16 cellular contexts compared by ENCODE assay signal in the genomic region with DNA sequence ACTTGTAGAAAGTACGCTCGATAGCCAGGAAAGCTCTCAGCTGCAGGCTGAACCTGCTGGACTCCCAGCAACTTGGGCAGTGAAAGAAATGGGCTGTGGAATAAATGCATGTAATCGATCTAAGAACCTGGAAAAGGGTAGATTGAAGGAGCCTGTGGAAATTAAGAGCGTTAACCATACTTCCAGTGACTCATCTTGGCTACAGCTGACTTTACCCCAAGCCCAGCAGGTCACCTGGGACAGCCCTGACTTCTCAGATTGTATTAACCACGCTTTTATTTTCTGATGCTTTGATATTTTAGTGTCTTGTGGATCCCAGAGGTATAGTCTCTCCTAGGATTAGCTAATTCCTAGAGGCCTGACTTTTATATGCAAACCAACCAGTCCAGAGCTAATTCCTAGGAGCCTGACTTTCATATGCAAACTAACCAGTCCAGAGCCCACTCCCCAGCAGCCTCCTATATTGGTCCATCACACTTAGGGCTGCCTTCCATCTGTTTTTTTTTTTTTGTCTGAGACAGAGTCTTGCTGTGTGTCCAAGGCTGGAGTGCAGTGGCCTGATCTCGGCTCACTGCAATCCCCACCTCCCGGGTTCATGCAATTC.
DNase-seq lines count a peak whose midpoint lies in the region; ATAC-seq, FAIRE-seq and TF ChIP-seq lines count a peak whose summit lies in the region.
"Had no signal": no experiment of that assay in that cellular context is flagged by ENCODE, and none has a peak within 500 bp of the region (broad histone marks: within the 10 kb centered on the region; RNA-seq: fewer than 3 reads in every experiment).

No MANE protein-coding gene starts in this region.

- no peak for TF ChIP-seq EP300 in K562 (IDR thresholded peaks at IDR 0.05; ENCODE audit: low read length)

- H2AFZ ChIP-seq in H9 (ENCODE audit: low read length) (no peak overlapping the region), K562 (ENCODE audit: low read depth, low read length) (peak overlapping the region; percentile 10)
- H2AFZ ChIP-seq: neural progenitor cell had no signal

- H3K4me1 ChIP-seq in H9 (ENCODE audit: insufficient read depth, low read length), result peaks cover 2% of the 10 kb centered on the region; the same call in 1 of the 2 replicates
- peaks cover 28 to 35% of the 10 kb centered on the region in 2 experiments for H3K4me1 ChIP-seq in K562 (replicated peaks in 1 of 2; ENCODE audit: control insufficient read depth in 2 of 2, insufficient read depth in 2 of 2, low read length in 2 of 2)
- H3K4me1 ChIP-seq in A673 (ENCODE audit: insufficient read depth, low read length, poor library complexity, severe bottlenecking), result peaks cover 33% of the 10 kb centered on the region

- H3K4me3 ChIP-seq in K562 (no peak overlapping the region), A673 (ENCODE audit: low read depth, low read length, poor library complexity, severe bottlenecking) (no peak overlapping the region)
- H3K4me3 ChIP-seq: heart right ventricle, neural progenitor cell, SJCRH30, skin epidermis had no signal

- H3T11ph ChIP-seq in H9 (ENCODE audit: low read length), result no peak overlapping the region

- no peak overlapping the region for H2BK5ac ChIP-seq in H9 (ENCODE audit: insufficient read length, low read length)

- H3K23me2 ChIP-seq in H9 (ENCODE audit: insufficient read length, low read depth, low read length, poor library complexity, severe bottlenecking), result no peaks in the 10 kb centered on the region

- no peak for TF ChIP-seq RAD21 in K562 (CRISPR knock-in tag; conservative IDR thresholded peaks at IDR 0.05 in 1 of 2, IDR thresholded peaks at IDR 0.05 in 1 of 2)

- no peak overlapping the region for H2AK5ac ChIP-seq in H9 (ENCODE audit: insufficient read length, low read length)

- no peak overlapping the region for H3K56ac ChIP-seq in H9 (ENCODE audit: insufficient read length, low read depth, low read length)

- H2BK120ac ChIP-seq in H9 (ENCODE audit: low read depth, low read length, poor library complexity, severe bottlenecking), result no peak overlapping the region

- BruUV-seq in K562 (replicated peaks; lab: Mats Ljungman, UMichigan), result no TSS peak
- no TSS peak for BruUV-seq in A673 (replicated peaks; lab: Mats Ljungman, UMichigan)

- H3K79me2 ChIP-seq in H9 (ENCODE audit: insufficient read depth, low read length) (no peaks in the 10 kb centered on the region), K562 (ENCODE audit: control insufficient read depth, insufficient read depth, low read length) (no peaks in the 10 kb centered on the region)

- no peaks in the 10 kb centered on the region for H3K9me1 ChIP-seq in K562 (ENCODE audit: control insufficient read depth, insufficient read depth, low read length)

- POLR2A ChIA-PET in K562 (lab: Yijun Ruan, JAX), result interaction anchor here (0.6 to 1.1 kb wide), 3 partner anchors 12 to 113 kb away, joined by 3 read pairs; no protein-coding TSS in a partner anchor
- POLR2A ChIA-PET in A673 (lab: Charles Lee; ENCODE audit: low non-redundant PET), result no interaction called here

- H3K18ac ChIP-seq in H9 (ENCODE audit: insufficient read length, low read depth, low read length), result no peak overlapping the region

- H3K4me2 ChIP-seq in H9 (ENCODE audit: insufficient read depth, insufficient read length, low read length) (no peak overlapping the region), K562 (ENCODE audit: insufficient read depth, low read length) (no peak overlapping the region)
- H3K4me2 ChIP-seq: neural progenitor cell had no signal

- no peak for TF ChIP-seq POLR2A in K562 (conservative IDR thresholded peaks at IDR 0.05)

- DNase-seq in H9 (no peak), NCI-H526 treated with DMSO at 0.1 percent for 48 hours (lab: John Stamatoyannopoulos, UW) (peak; percentile 10), K562 (ENCODE audit: extremely low read depth in 1 of 4, low spot score in 3 of 4) (no peak), putamen (ENCODE audit: low spot score) (no peak), A673 (ENCODE audit: low spot score) (no peak)
- no peak for DNase-seq in natural killer cell treated with Interleukin-12 subunit alpha and Interleukin-12 subunit beta and Interleukin-15 and Interleukin-18, amount 100 ng/mL, for 72 hours (ENCODE audit: low spot score)
- DNase-seq: heart right ventricle, WERI-Rb-1 had no signal

- H2BK12ac ChIP-seq in H9 (ENCODE audit: insufficient read length, low read depth, low read length), result no peak overlapping the region

- H2BK15ac ChIP-seq in H9 (ENCODE audit: low read depth, low read length), result no peak overlapping the region

- H3K36me3 Mint-ChIP-seq in H9 (ENCODE audit: insufficient read depth in 1 of 3, low read depth in 3 of 3), result peaks cover 5 to 17% (median 6%) of the 10 kb centered on the region in 3 experiments; a peak in 4 of 7 replicates
- H3K36me3 Mint-ChIP-seq in natural killer cell treated with Interleukin-12 subunit alpha and Interleukin-12 subunit beta and Interleukin-15 and Interleukin-18, amount 100 ng/mL, for 72 hours, result no peaks in the 10 kb centered on the region

- ATAC-seq in K562 (no peak), HG02938 (IDR thresholded peaks at IDR 0.05; ENCODE audit: unreplicated experiment) (no peak)
- no peak for ATAC-seq in natural killer cell treated with Interleukin-12 subunit alpha and Interleukin-12 subunit beta and Interleukin-15 and Interleukin-18, amount 100 ng/mL, for 72 hours
- ATAC-seq: heart right ventricle had no signal

- no peak overlapping the region for H3K4ac ChIP-seq in H9 (ENCODE audit: low read depth, low read length)

- H3K14ac ChIP-seq in H9 (ENCODE audit: insufficient read depth, low read length), result no peak overlapping the region

- no peak overlapping the region for H4K8ac ChIP-seq in H9 (replicated peaks; ENCODE audit: insufficient read length, low read depth, low read length)

- H3K27ac ChIP-seq in H9 (ENCODE audit: insufficient read length, low read depth, low read length) (no peak overlapping the region), K562 (ENCODE audit: extremely low read depth, low read depth, low read length) (no peak overlapping the region), A673 (ENCODE audit: low read depth, low read length, poor library complexity, severe bottlenecking) (no peak overlapping the region)
- H3K27ac ChIP-seq: heart right ventricle, HL-60, neural progenitor cell, SJCRH30, WERI-Rb-1 had no signal

- H3K27me3 ChIP-seq in H9 (ENCODE audit: insufficient read depth, low read length) (no peaks in the 10 kb centered on the region), K562 (ENCODE audit: control insufficient read depth in 2 of 2, insufficient read depth in 2 of 2, low read length in 2 of 2) (no peaks in the 10 kb centered on the region; a peak in 1 of 5 replicates), A673 (replicated peaks; ENCODE audit: insufficient read depth, low read depth, low read length, poor library complexity) (no peaks in the 10 kb centered on the region)
- H3K27me3 ChIP-seq: heart right ventricle, neural progenitor cell, SJCRH30 had no signal

- H3K27me3 Mint-ChIP-seq in H9 (ENCODE audit: low read depth), result peaks cover 7% of the 10 kb centered on the region
- H3K27me3 Mint-ChIP-seq in natural killer cell treated with Interleukin-12 subunit alpha and Interleukin-12 subunit beta and Interleukin-15 and Interleukin-18, amount 100 ng/mL, for 72 hours, result no peaks in the 10 kb centered on the region

- peaks cover 41% of the 10 kb centered on the region in 2 experiments for H3K4me1 Mint-ChIP-seq in H9
- H3K4me1 Mint-ChIP-seq in natural killer cell treated with Interleukin-12 subunit alpha and Interleukin-12 subunit beta and Interleukin-15 and Interleukin-18, amount 100 ng/mL, for 72 hours (ENCODE audit: low read depth in 2 of 2), result peaks cover 44 to 58% of the 10 kb centered on the region in 2 donors

- H3K36me3 ChIP-seq in K562 (ENCODE audit: control insufficient read depth, insufficient read depth, low read length) (no peaks in the 10 kb centered on the region), A673 (ENCODE audit: insufficient read depth, low read length, poor library complexity, severe bottlenecking) (no peaks in the 10 kb centered on the region)
- H3K36me3 ChIP-seq: neural progenitor cell, SJCRH30, WERI-Rb-1 had no signal

- no peak overlapping the region for H2BK20ac ChIP-seq in H9 (ENCODE audit: low read depth, low read length, poor library complexity, severe bottlenecking)

- intact Hi-C loops in K562 (cut with micrococcal nuclease), result no loop called here
- intact Hi-C loops in A673 (cut with micrococcal nuclease; ENCODE audit: unreplicated experiment), result no loop called here

- peak overlapping the region in 2 of 3 experiments; percentile 25 to 94; a peak in 3 of 7 replicates for H3K27ac Mint-ChIP-seq in H9
- H3K27ac Mint-ChIP-seq in natural killer cell treated with Interleukin-12 subunit alpha and Interleukin-12 subunit beta and Interleukin-15 and Interleukin-18, amount 100 ng/mL, for 72 hours, result peak overlapping the region; percentile 62 to 93
- H3K27ac Mint-ChIP-seq: neural progenitor cell had no signal

- no peak overlapping the region for H4K91ac ChIP-seq in H9 (ENCODE audit: insufficient read length, low read depth, low read length)

- H3K9ac ChIP-seq in H9 (ENCODE audit: extremely low read depth, insufficient read length, low read length), result no peak overlapping the region
- H3K9ac ChIP-seq in K562 (ENCODE audit: insufficient read depth in 1 of 2, low read depth in 2 of 2, low read length in 2 of 2), result no peak overlapping the region
- H3K9ac ChIP-seq: neural progenitor cell had no signal

- H3K9me3 ChIP-seq in H9 (ENCODE audit: control insufficient read depth, low read depth, low read length) (no peaks in the 10 kb centered on the region), K562 (replicated peaks; ENCODE audit: control insufficient read depth, insufficient read depth, low read depth, low read length) (no peaks in the 10 kb centered on the region), A673 (ENCODE audit: low read depth, low read length, poor library complexity, severe bottlenecking) (no peaks in the 10 kb centered on the region)
- H3K9me3 ChIP-seq: heart right ventricle, SJCRH30 had no signal

- H4K5ac ChIP-seq in H9 (ENCODE audit: insufficient read length, low read depth, low read length), result no peak overlapping the region

- no peak for TF ChIP-seq CTCF in H9 (conservative IDR thresholded peaks at IDR 0.05)
- no peak for TF ChIP-seq CTCF in K562 (IDR thresholded peaks at IDR 0.05 in 2 of 3, conservative IDR thresholded peaks at IDR 0.05 in 1 of 3; ENCODE audit: insufficient read depth in 2 of 3, low read depth in 1 of 3, low read length in 3 of 3)
- TF ChIP-seq CTCF in A673 (conservative IDR thresholded peaks at IDR 0.05; ENCODE audit: low read depth, low read length), result no peak

- no peak overlapping the region for H3K23ac ChIP-seq in H9 (ENCODE audit: insufficient read length, low read depth, low read length)

- peaks cover 8 to 14% of the 10 kb centered on the region in 2 experiments; a peak in 3 of 5 replicates for H3K9me3 Mint-ChIP-seq in H9
- H3K9me3 Mint-ChIP-seq in natural killer cell treated with Interleukin-12 subunit alpha and Interleukin-12 subunit beta and Interleukin-15 and Interleukin-18, amount 100 ng/mL, for 72 hours, result no peaks in the 10 kb centered on the region

- H4K20me1 ChIP-seq in H9 (ENCODE audit: control insufficient read depth, insufficient read depth, insufficient read length) (no peaks in the 10 kb centered on the region), K562 (replicated peaks; ENCODE audit: control insufficient read depth, insufficient read depth, low read length) (no peaks in the 10 kb centered on the region)

- FAIRE-seq in K562 (lab: Jason Lieb, UNC), result no peak
- FAIRE-seq: GM18507, H54 had no signal

- H3K4me3 Mint-ChIP-seq in H9, result no peak overlapping the region; a peak in 1 of 5 replicates
- H3K4me3 Mint-ChIP-seq in natural killer cell treated with Interleukin-12 subunit alpha and Interleukin-12 subunit beta and Interleukin-15 and Interleukin-18, amount 100 ng/mL, for 72 hours, result no peak overlapping the region
- H3K4me3 Mint-ChIP-seq: CD14-positive monocyte, neural progenitor cell had no signal

- in situ Hi-C loops in K562 (cut with MboI), result no loop called here

- CTCF ChIA-PET in K562 (lab: Yijun Ruan, JAX; ENCODE audit: low intra/inter-chr PET ratio) (no interaction called here), A673 (lab: Charles Lee) (no interaction called here)

- H3K79me1 ChIP-seq in H9 (ENCODE audit: insufficient read depth, low read depth, low read length, poor library complexity, severe bottlenecking), result no peaks in the 10 kb centered on the region

- no CpG with 5 or more reads among the region's 7 CpGs for WGBS in H9 (ENCODE audit: extremely low coverage, insufficient read length, low lambda C conversion rate)
- 61% methylated on average over 7 of the region's 7 CpGs for WGBS in K562 (ENCODE audit: insufficient coverage, low coverage, missing lambda C conversion rate)
